In genomic region chr3:180881065-180881801, GRCh38 we compare ENCODE assay signal across 22 cellular contexts. TPM values are rescaled to one million over a fixed set of nuclear protein-coding genes. Genes with fewer than 3 reads are reported as not detected.
DNase-seq lines count a peak whose midpoint lies in the region; ATAC-seq, FAIRE-seq and TF ChIP-seq lines count a peak whose summit lies in the region.
"Had no signal": no experiment of that assay in that cellular context is flagged by ENCODE, and none has a peak within 500 bp of the region (broad histone marks: within the 10 kb centered on the region; RNA-seq: fewer than 3 reads in every experiment).

No MANE protein-coding gene starts in this region.

- H3K79me2 ChIP-seq in GM23338 (replicated peaks; ENCODE audit: insufficient read depth) (no peaks in the 10 kb centered on the region), K562 (ENCODE audit: control insufficient read depth, insufficient read depth, low read length) (no peaks in the 10 kb centered on the region), osteoblast (ENCODE audit: insufficient read depth, low read length) (no peaks in the 10 kb centered on the region)

- DNase-seq in NCI-H146 (lab: John Stamatoyannopoulos, UW): peak; percentile 9
- no peak for DNase-seq in NCI-H146 treated with DMSO at 0.1 percent for 48 hours (lab: John Stamatoyannopoulos, UW; ENCODE audit: unreplicated experiment)
- DNase-seq in GM23338 (ENCODE audit: low spot score): no peak
- peak in 1 of 4 experiments; percentile 49 for DNase-seq in K562 (ENCODE audit: extremely low read depth in 1 of 4, low spot score in 3 of 4)
- peak; percentile 21 for DNase-seq in osteoblast (ENCODE audit: insufficient read length, low spot score, missing footprints)
- DNase-seq in effector CD8-positive, alpha-beta T cell (lab: John Stamatoyannopoulos, UW): no peak
- DNase-seq in heart left ventricle: no peak
- no peak for DNase-seq in activated CD8-positive, alpha-beta T cell treated with anti-CD3 and anti-CD28 coated beads for 36 hours
- DNase-seq: AML-193; Calu3; CD4-positive, alpha-beta memory T cell; DMS79 treated with DMSO at 0.1 percent for 48 hours; EL; GOT3; H9 had no signal

- H3K4me1 ChIP-seq in GM23338 (ENCODE audit: insufficient read depth) (no peaks in the 10 kb centered on the region), K562 (replicated peaks in 1 of 2; ENCODE audit: control insufficient read depth in 2 of 2, insufficient read depth in 2 of 2, low read length in 2 of 2) (0 out of 5 replicates have a peak, but pooled peaks cover 0 to 4% of the 10 kb centered on the region in 2 experiments), osteoblast (ENCODE audit: insufficient read depth, low read length) (no peaks in the 10 kb centered on the region), heart left ventricle (no peaks in the 10 kb centered on the region)
- H3K4me1 ChIP-seq: A549 had no signal

- H3K9me3 Mint-ChIP-seq in GM23338: no peaks in the 10 kb centered on the region
- H3K9me3 Mint-ChIP-seq in activated CD8-positive, alpha-beta T cell treated with anti-CD3 and anti-CD28 coated beads for 36 hours: no peaks in the 10 kb centered on the region
- H3K9me3 Mint-ChIP-seq: CD4-positive, alpha-beta memory T cell; H9 had no signal

- H2AFZ ChIP-seq in GM23338: peak overlapping the region; percentile 89; the same call in 1 of the 2 replicates
- H2AFZ ChIP-seq in K562 (ENCODE audit: low read depth, low read length): peak overlapping the region; percentile 97
- no peak overlapping the region for H2AFZ ChIP-seq in osteoblast (ENCODE audit: low read length)

- CTCF ChIA-PET in K562 (lab: Yijun Ruan, JAX; ENCODE audit: low intra/inter-chr PET ratio): no interaction called here
- CTCF ChIA-PET in activated CD8-positive, alpha-beta T cell treated with anti-CD3 and anti-CD28 coated beads for 36 hours (lab: Charles Lee): no interaction called here

- no peak for TF ChIP-seq RAD21 in K562 (CRISPR knock-in tag; conservative IDR thresholded peaks at IDR 0.05 in 1 of 2, IDR thresholded peaks at IDR 0.05 in 1 of 2)

- H3K27me3 ChIP-seq in GM23338 (ENCODE audit: insufficient read depth) (no peaks in the 10 kb centered on the region), K562 (ENCODE audit: control insufficient read depth in 2 of 2, insufficient read depth in 2 of 2, low read length in 2 of 2) (no peaks in the 10 kb centered on the region), osteoblast (ENCODE audit: insufficient read depth, low read length) (no peaks in the 10 kb centered on the region), heart left ventricle (peaks cover 0 to 6% (median 0%) of the 10 kb centered on the region in 9 donors)
- H3K27me3 ChIP-seq: BLaER1 had no signal

- intact Hi-C loops in K562 (cut with micrococcal nuclease): no loop called here
- intact Hi-C loops in heart left ventricle (cut with DNase I): no loop called here
- intact Hi-C loops in activated CD8-positive, alpha-beta T cell treated with anti-CD3 and anti-CD28 coated beads for 36 hours (cut with micrococcal nuclease): no loop called here

- H3K9me2 ChIP-seq in GM23338 (ENCODE audit: insufficient read depth): no peaks in the 10 kb centered on the region

- H3K36me3 ChIP-seq in GM23338 (ENCODE audit: insufficient read depth) (no peaks in the 10 kb centered on the region), K562 (ENCODE audit: control insufficient read depth, insufficient read depth, low read length) (no peaks in the 10 kb centered on the region), osteoblast (ENCODE audit: insufficient read depth, low read length) (no peaks in the 10 kb centered on the region), heart left ventricle (no peaks in the 10 kb centered on the region)
- H3K36me3 ChIP-seq: BLaER1 had no signal

- TF ChIP-seq EP300 in K562 (IDR thresholded peaks at IDR 0.05; ENCODE audit: low read length): no peak

- H3F3A ChIP-seq in GM23338 (replicated peaks; ENCODE audit: low read depth): no peaks in the 10 kb centered on the region

- no peak overlapping the region for H3K4me3 Mint-ChIP-seq in GM23338
- H3K4me3 Mint-ChIP-seq in activated CD8-positive, alpha-beta T cell treated with anti-CD3 and anti-CD28 coated beads for 36 hours: no peak overlapping the region
- H3K4me3 Mint-ChIP-seq: CD14-positive monocyte, H9 had no signal

- H3K27ac Mint-ChIP-seq in GM23338: no peak overlapping the region
- H3K27ac Mint-ChIP-seq in activated CD8-positive, alpha-beta T cell treated with anti-CD3 and anti-CD28 coated beads for 36 hours: no peak overlapping the region
- H3K27ac Mint-ChIP-seq: CD4-positive, alpha-beta memory T cell had no signal

- BruUV-seq in K562 (replicated peaks; lab: Mats Ljungman, UMichigan): no TSS peak

- H4K20me1 ChIP-seq in GM23338 (replicated peaks; ENCODE audit: insufficient read depth) (no peaks in the 10 kb centered on the region), K562 (replicated peaks; ENCODE audit: control insufficient read depth, insufficient read depth, low read length) (no peaks in the 10 kb centered on the region), osteoblast (ENCODE audit: insufficient read depth, low read length) (no peaks in the 10 kb centered on the region)
- H4K20me1 ChIP-seq: BLaER1 had no signal

- H3K27me3 Mint-ChIP-seq in GM23338 (ENCODE audit: insufficient read depth, low read depth, poor library complexity): no peaks in the 10 kb centered on the region
- peaks cover 23% of the 10 kb centered on the region for H3K27me3 Mint-ChIP-seq in activated CD8-positive, alpha-beta T cell treated with anti-CD3 and anti-CD28 coated beads for 36 hours

- H3K4me2 ChIP-seq in GM23338: no peak overlapping the region
- H3K4me2 ChIP-seq in K562 (ENCODE audit: insufficient read depth, low read length): no peak overlapping the region
- H3K4me2 ChIP-seq in osteoblast (ENCODE audit: insufficient read depth, low read length): no peak overlapping the region
- H3K4me2 ChIP-seq: A549, BLaER1 had no signal

- WGBS in K562 (ENCODE audit: insufficient coverage, low coverage, missing lambda C conversion rate): 42% methylated on average over 13 of the region's 15 CpGs
- 85 to 89% (median 87%) methylated on average over 15 of the region's 15 CpGs for whole genome bisulfite sequencing in heart left ventricle, 4 donors

- no peak overlapping the region for H3K4me3 ChIP-seq in GM23338
- H3K4me3 ChIP-seq in K562: no peak overlapping the region
- H3K4me3 ChIP-seq in osteoblast (ENCODE audit: insufficient read depth, low read length): no peak overlapping the region
- no peak overlapping the region for H3K4me3 ChIP-seq in heart left ventricle
- H3K4me3 ChIP-seq: A549, BLaER1, GM12878 had no signal

- POLR2A ChIA-PET in K562 (lab: Yijun Ruan, JAX): no interaction called here
- POLR2A ChIA-PET in activated CD8-positive, alpha-beta T cell treated with anti-CD3 and anti-CD28 coated beads for 36 hours (lab: Charles Lee): no interaction called here

- H3K9me1 ChIP-seq in K562 (ENCODE audit: control insufficient read depth, insufficient read depth, low read length): no peaks in the 10 kb centered on the region

- TF ChIP-seq CTCF in GM23338 (conservative IDR thresholded peaks at IDR 0.05; ENCODE audit: low read depth in 2 of 2) (no peak), K562 (IDR thresholded peaks at IDR 0.05 in 2 of 3, conservative IDR thresholded peaks at IDR 0.05 in 1 of 3; ENCODE audit: insufficient read depth in 2 of 3, low read depth in 1 of 3, low read length in 3 of 3) (no peak), osteoblast (IDR thresholded peaks at IDR 0.05; ENCODE audit: extremely low read depth, low read depth, low read length) (no peak), heart left ventricle (IDR thresholded peaks at IDR 0.05) (no peak)
- no peak for TF ChIP-seq CTCF in activated CD8-positive, alpha-beta T cell treated with anti-CD3 and anti-CD28 coated beads for 36 hours (IDR thresholded peaks at IDR 0.05)

- in situ Hi-C loops in K562 (cut with MboI): no loop called here

- no peaks in the 10 kb centered on the region for H3K4me1 Mint-ChIP-seq in GM23338
- no peaks in the 10 kb centered on the region for H3K4me1 Mint-ChIP-seq in activated CD8-positive, alpha-beta T cell treated with anti-CD3 and anti-CD28 coated beads for 36 hours (ENCODE audit: low read depth)
- H3K4me1 Mint-ChIP-seq: CD14-positive monocyte; CD4-positive, alpha-beta memory T cell had no signal

- H3K27ac ChIP-seq in GM23338 (ENCODE audit: low read depth) (no peak overlapping the region), K562 (ENCODE audit: extremely low read depth, low read depth, low read length) (peak overlapping the region; percentile 62; the same call in 2 of the 3 replicates), osteoblast (ENCODE audit: low read depth, low read length) (no peak overlapping the region), heart left ventricle (no peak overlapping the region)
- H3K27ac ChIP-seq: 22Rv1, A549, BLaER1 had no signal

- no peak for ATAC-seq in GM23338
- peak; percentile 90 for ATAC-seq in K562
- ATAC-seq in heart left ventricle: no peak
- ATAC-seq in activated CD8-positive, alpha-beta T cell treated with anti-CD3 and anti-CD28 coated beads for 36 hours: no peak
- ATAC-seq: A549, GM12878, HepG2 had no signal

- H3K9ac ChIP-seq in K562 (ENCODE audit: insufficient read depth in 1 of 2, low read depth in 2 of 2, low read length in 2 of 2): no peak overlapping the region; a peak in 1 of 4 replicates
- H3K9ac ChIP-seq: BLaER1 had no signal

- FAIRE-seq in K562 (lab: Jason Lieb, UNC): peak; percentile 79
- FAIRE-seq: A549, GM12878, GM19239, HepG2 had no signal

- no peak for TF ChIP-seq POLR2A in K562 (conservative IDR thresholded peaks at IDR 0.05)
- TF ChIP-seq POLR2A in heart left ventricle (IDR thresholded peaks at IDR 0.05): no peak

- H3K9me3 ChIP-seq in K562 (replicated peaks; ENCODE audit: control insufficient read depth, insufficient read depth, low read depth, low read length): no peaks in the 10 kb centered on the region
- H3K9me3 ChIP-seq in osteoblast (ENCODE audit: low read depth, low read length): no peaks in the 10 kb centered on the region
- H3K9me3 ChIP-seq in heart left ventricle: no peaks in the 10 kb centered on the region
- H3K9me3 ChIP-seq: A549 had no signal

- H3K36me3 Mint-ChIP-seq in GM23338 (ENCODE audit: low read depth): no peaks in the 10 kb centered on the region
- no peaks in the 10 kb centered on the region for H3K36me3 Mint-ChIP-seq in activated CD8-positive, alpha-beta T cell treated with anti-CD3 and anti-CD28 coated beads for 36 hours (ENCODE audit: low read depth)
- H3K36me3 Mint-ChIP-seq: CD14-positive monocyte; CD4-positive, alpha-beta memory T cell had no signal

RNA-seq across cellular contexts. Expression of gene FXR1, which starts 31.2 kb away (rescaled TPM):
- total RNA-seq in GM23338 (2014; rRNA removed; shearing (Covaris generic)): 208 and 228 TPM in 2 replicates
- polyA plus RNA-seq in GM23338 (2016; fragmentation: Nextera tagmentation; extraction: Ambion mirVana) (131 and 136 TPM in 2 replicates), K562 (2011; rRNA removed) (161 and 177 TPM in 2 replicates), K562 (2014; fragmentation: Illumina TruSeq; extraction: Trizol) (132 and 150 TPM in 2 replicates), K562 (2014; fragmentation: Nextera tagmentation; extraction: Ambion mirVana) (10 to 100 TPM; 59.4 to 81.1 TPM), K562 (2014; rRNA removed) (123 and 136 TPM in 2 replicates), heart left ventricle (100 to 1,000 TPM; 113 to 208 TPM)
- total RNA-seq in K562 (2011; cell fraction: chromatin; rRNA removed; ENCODE audit: low replicate concordance): 103 and 392 TPM in 2 replicates
- 49.9 and 73.3 TPM in 2 replicates for total RNA-seq in K562 (2011; cell fraction: nucleolus; rRNA removed)
- total RNA-seq in K562 (2011; cell fraction: nucleoplasm; rRNA removed): 169 and 262 TPM in 2 replicates
- total RNA-seq in K562 (2014; rRNA removed) (128 and 137 TPM in 2 replicates), K562 (2014; rRNA removed; fragmentation: Illumina TruSeq; extraction: Trizol) (143 and 166 TPM in 2 replicates), K562 (2015; rRNA removed; fragmentation: Illumina TruSeq; extraction: Trizol) (131 and 136 TPM in 2 replicates), K562 (2021) (122 and 123 TPM in 2 replicates), osteoblast (110 and 129 TPM in 2 replicates), heart left ventricle (100 to 1,000 TPM; 184 to 298 (median 255) TPM)
- polyA plus RNA-seq in K562 (2011; cell fraction: cytosol; rRNA removed): 52.4 and 113 TPM in 2 replicates
- polyA plus RNA-seq in K562 (2011; cell fraction: nucleus; rRNA removed): 75.7 and 119 TPM in 2 replicates
- polyA plus RNA-seq in K562 (2012): 105 and 124 TPM in 2 replicates
- 363 and 437 TPM in 2 replicates for polyA minus RNA-seq in K562 (2011; rRNA and poly(A)+ RNA removed)
- 85.6 and 88.1 TPM in 2 replicates for polyA minus RNA-seq in K562 (2011; cell fraction: cytosol; rRNA and poly(A)+ RNA removed)
- 117 and 226 TPM in 2 replicates for polyA minus RNA-seq in K562 (2011; cell fraction: nucleus; rRNA and poly(A)+ RNA removed)
- total RNA-seq in activated CD8-positive, alpha-beta T cell treated with anti-CD3 and anti-CD28 coated beads for 36 hours: 100 to 1,000 TPM; 169 to 174 TPM

Comparison
In these comparisons a context has a peak if more than half of its experiments do, and no peak if none do; other contexts are left out.
1. DNase-seq: peak in NCI-H146 (single experiment) and osteoblast (single experiment); none in NCI-H146 treated with DMSO at 0.1 percent for 48 hours (single experiment), GM23338 (single experiment), effector CD8-positive, alpha-beta T cell (single experiment), heart left ventricle (0 of 5) and activated CD8-positive, alpha-beta T cell treated with anti-CD3 and anti-CD28 coated beads for 36 hours (single experiment).